1 cellular context compared by ENCODE assay signal in the genomic region with DNA sequence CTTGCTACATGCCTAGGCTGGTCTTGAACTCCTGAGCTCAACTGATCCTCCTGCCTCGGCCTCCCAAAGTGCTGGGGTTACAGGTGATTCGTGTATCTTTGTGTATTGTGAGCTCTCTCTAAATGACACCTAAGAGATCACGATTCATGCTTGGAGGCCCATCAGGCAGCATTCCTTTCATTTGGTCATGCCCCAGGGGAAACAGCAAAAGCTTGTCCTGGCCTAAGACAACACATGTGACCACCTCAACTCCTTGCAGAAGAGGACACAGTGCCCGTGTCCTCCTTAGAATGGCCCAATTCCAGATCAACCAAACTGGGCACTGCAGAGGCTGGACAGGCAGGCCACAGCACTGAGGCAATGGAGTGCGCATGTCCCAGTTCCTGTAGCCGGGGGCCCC.
TF ChIP-seq lines count a peak whose summit lies in the region.

No MANE protein-coding gene starts in this region.

TF ChIP-seq in H1, 55 proteins besides CTCF, POLR2A, EP300 and RAD21:
- TF ChIP-seq PHF8 (conservative IDR thresholded peaks at IDR 0.05; ENCODE audit: low read depth, low read length) (no peak), YY1 (IDR thresholded peaks at IDR 0.05; ENCODE audit: low read depth, low read length) (no peak), RFX5 (IDR thresholded peaks at IDR 0.05; ENCODE audit: borderline replicate concordance, low read depth, low read length) (no peak), GABPA (IDR thresholded peaks at IDR 0.05; ENCODE audit: borderline replicate concordance, insufficient read depth, low read length) (no peak), HDAC6 (IDR thresholded peaks at IDR 0.05; ENCODE audit: low read depth, low read length) (no peak), RXRA (IDR thresholded peaks at IDR 0.05; ENCODE audit: insufficient read depth, low read depth, low read length) (no peak), SP1 (IDR thresholded peaks at IDR 0.05; ENCODE audit: low read depth, low read length) (no peak), JUN (IDR thresholded peaks at IDR 0.05; ENCODE audit: low read depth, low read length) (no peak)
- TF ChIP-seq, protein P1, sequence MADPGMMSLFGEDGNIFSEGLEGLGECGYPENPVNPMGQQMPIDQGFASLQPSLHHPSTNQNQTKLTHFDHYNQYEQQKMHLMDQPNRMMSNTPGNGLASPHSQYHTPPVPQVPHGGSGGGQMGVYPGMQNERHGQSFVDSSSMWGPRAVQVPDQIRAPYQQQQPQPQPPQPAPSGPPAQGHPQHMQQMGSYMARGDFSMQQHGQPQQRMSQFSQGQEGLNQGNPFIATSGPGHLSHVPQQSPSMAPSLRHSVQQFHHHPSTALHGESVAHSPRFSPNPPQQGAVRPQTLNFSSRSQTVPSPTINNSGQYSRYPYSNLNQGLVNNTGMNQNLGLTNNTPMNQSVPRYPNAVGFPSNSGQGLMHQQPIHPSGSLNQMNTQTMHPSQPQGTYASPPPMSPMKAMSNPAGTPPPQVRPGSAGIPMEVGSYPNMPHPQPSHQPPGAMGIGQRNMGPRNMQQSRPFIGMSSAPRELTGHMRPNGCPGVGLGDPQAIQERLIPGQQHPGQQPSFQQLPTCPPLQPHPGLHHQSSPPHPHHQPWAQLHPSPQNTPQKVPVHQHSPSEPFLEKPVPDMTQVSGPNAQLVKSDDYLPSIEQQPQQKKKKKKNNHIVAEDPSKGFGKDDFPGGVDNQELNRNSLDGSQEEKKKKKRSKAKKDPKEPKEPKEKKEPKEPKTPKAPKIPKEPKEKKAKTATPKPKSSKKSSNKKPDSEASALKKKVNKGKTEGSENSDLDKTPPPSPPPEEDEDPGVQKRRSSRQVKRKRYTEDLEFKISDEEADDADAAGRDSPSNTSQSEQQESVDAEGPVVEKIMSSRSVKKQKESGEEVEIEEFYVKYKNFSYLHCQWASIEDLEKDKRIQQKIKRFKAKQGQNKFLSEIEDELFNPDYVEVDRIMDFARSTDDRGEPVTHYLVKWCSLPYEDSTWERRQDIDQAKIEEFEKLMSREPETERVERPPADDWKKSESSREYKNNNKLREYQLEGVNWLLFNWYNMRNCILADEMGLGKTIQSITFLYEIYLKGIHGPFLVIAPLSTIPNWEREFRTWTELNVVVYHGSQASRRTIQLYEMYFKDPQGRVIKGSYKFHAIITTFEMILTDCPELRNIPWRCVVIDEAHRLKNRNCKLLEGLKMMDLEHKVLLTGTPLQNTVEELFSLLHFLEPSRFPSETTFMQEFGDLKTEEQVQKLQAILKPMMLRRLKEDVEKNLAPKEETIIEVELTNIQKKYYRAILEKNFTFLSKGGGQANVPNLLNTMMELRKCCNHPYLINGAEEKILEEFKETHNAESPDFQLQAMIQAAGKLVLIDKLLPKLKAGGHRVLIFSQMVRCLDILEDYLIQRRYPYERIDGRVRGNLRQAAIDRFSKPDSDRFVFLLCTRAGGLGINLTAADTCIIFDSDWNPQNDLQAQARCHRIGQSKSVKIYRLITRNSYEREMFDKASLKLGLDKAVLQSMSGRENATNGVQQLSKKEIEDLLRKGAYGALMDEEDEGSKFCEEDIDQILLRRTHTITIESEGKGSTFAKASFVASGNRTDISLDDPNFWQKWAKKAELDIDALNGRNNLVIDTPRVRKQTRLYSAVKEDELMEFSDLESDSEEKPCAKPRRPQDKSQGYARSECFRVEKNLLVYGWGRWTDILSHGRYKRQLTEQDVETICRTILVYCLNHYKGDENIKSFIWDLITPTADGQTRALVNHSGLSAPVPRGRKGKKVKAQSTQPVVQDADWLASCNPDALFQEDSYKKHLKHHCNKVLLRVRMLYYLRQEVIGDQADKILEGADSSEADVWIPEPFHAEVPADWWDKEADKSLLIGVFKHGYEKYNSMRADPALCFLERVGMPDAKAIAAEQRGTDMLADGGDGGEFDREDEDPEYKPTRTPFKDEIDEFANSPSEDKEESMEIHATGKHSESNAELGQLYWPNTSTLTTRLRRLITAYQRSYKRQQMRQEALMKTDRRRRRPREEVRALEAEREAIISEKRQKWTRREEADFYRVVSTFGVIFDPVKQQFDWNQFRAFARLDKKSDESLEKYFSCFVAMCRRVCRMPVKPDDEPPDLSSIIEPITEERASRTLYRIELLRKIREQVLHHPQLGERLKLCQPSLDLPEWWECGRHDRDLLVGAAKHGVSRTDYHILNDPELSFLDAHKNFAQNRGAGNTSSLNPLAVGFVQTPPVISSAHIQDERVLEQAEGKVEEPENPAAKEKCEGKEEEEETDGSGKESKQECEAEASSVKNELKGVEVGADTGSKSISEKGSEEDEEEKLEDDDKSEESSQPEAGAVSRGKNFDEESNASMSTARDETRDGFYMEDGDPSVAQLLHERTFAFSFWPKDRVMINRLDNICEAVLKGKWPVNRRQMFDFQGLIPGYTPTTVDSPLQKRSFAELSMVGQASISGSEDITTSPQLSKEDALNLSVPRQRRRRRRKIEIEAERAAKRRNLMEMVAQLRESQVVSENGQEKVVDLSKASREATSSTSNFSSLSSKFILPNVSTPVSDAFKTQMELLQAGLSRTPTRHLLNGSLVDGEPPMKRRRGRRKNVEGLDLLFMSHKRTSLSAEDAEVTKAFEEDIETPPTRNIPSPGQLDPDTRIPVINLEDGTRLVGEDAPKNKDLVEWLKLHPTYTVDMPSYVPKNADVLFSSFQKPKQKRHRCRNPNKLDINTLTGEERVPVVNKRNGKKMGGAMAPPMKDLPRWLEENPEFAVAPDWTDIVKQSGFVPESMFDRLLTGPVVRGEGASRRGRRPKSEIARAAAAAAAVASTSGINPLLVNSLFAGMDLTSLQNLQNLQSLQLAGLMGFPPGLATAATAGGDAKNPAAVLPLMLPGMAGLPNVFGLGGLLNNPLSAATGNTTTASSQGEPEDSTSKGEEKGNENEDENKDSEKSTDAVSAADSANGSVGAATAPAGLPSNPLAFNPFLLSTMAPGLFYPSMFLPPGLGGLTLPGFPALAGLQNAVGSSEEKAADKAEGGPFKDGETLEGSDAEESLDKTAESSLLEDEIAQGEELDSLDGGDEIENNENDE (IDR thresholded peaks at IDR 0.05; ENCODE audit: insufficient replicate concordance, low read length), result no peak
TF ChIP-seq in H1: peak in this region for 0.
